7 cellular contexts compared by ENCODE assay signal in genomic region chr3:122680381-122681293, GRCh38. TPM values are rescaled to one million over a fixed set of nuclear protein-coding genes. Genes with fewer than 3 reads are reported as not detected.
A peak's percentile ranks its signal among the peaks of the same experiment; 100 is the strongest.
DNase-seq lines count a peak whose midpoint lies in the region; ATAC-seq and TF ChIP-seq lines count a peak whose summit lies in the region.

Gene PARP14 (plus strand): TSS chr3:122680839. CDS start chr3:122680884, 45 bp downstream.

- peak; percentile 47 for ATAC-seq in HG02970 (IDR thresholded peaks at IDR 0.05; ENCODE audit: low FRiP score, unreplicated experiment)

- H3K4me1 ChIP-seq in mononuclear cell (ENCODE audit: insufficient read depth, low read length), result peaks cover 53% of the 10 kb centered on the region

- H3K27me3 ChIP-seq in mononuclear cell (ENCODE audit: insufficient read depth, low read length), result no peaks in the 10 kb centered on the region

- peak; percentile 16 for TF ChIP-seq CTCF in GM13977 (IDR thresholded peaks at IDR 0.05; ENCODE audit: extremely low read depth, insufficient read depth, missing control alignments)
- TF ChIP-seq CTCF in epithelial cell of esophagus (IDR thresholded peaks at IDR 0.05; ENCODE audit: insufficient read depth, low read depth, low read length, missing control alignments), result no peak

- in situ Hi-C loops in GM13977 (cut with MboI; ENCODE audit: low pct_unique_long_range_greater_than_20kb, low sequenced_read_pairs, unreplicated experiment), result no loop called here

- H3K9me3 ChIP-seq in mononuclear cell (ENCODE audit: low read depth, low read length), result no peaks in the 10 kb centered on the region

- peak; percentile 69 for DNase-seq in GM13977 (ENCODE audit: low spot score)
- peak; percentile 31 for DNase-seq in NOMO-1 treated with dmso at 0.1 percent for 144 hours (lab: John Stamatoyannopoulos, UW; ENCODE audit: unreplicated experiment)
- DNase-seq in activated T-cell treated with anti-CD3 and anti-CD28 coated beads for 4 hours, result peak; percentile 60
- peak; percentile 60 for DNase-seq in epithelial cell of esophagus (ENCODE audit: low read depth)
- peak; percentile 41 for DNase-seq in stimulated activated CD8-positive, alpha-beta memory T cell treated with anti-CD3 and anti-CD28 coated beads, Interleukin-4, amount 100 ng/mL, for 24 hours (ENCODE audit: low read depth)

- H3K4me3 ChIP-seq in epithelial cell of esophagus (ENCODE audit: low read length) (peak within 1 kb of the TSS; percentile 73), mononuclear cell (ENCODE audit: low read length) (peak within 1 kb of the TSS; percentile 75)

RNA-seq across cellular contexts. Expression of gene PARP14, which starts in this region (rescaled TPM):
- total RNA-seq in mononuclear cell, result 120 TPM

Comparison
In these comparisons a context has a peak if more than half of its experiments do, and no peak if none do; other contexts are left out.
1. Peak in every context shown above with its lines: DNase-seq, ATAC-seq and H3K4me3 ChIP-seq.